In the genomic region with DNA sequence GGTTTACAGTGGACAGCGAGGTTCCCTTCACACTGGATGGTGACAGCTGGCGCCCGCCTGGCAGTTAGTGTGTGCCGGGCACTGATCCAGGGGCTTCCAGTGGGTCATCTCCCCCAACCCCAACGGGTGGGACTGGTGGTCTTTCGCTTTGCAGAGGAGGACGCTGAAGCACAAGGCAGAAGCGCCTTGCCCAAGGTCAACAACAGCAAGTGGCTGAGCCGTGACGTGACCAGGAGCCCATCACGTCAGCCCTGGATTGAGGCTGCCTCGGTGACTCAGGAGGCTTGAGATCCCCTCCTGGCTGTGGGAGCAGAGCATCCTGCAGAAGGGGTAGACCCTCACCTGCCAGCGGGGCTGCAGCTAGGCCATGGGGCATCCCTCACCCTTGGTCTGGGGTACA, we compare ENCODE assay signal across 3 cellular contexts.
TF ChIP-seq lines count a peak whose summit lies in the region.

No MANE protein-coding gene starts in this region.

TF ChIP-seq in HepG2, 621 proteins besides CTCF, POLR2A, EP300 and RAD21:
- TF ChIP-seq ZNF567 (CRISPR knock-in tag; IDR thresholded peaks at IDR 0.05; ENCODE audit: borderline replicate concordance): no peak
- TF ChIP-seq CREB1 (IDR thresholded peaks at IDR 0.05): peak; percentile 80
- no peak for TF ChIP-seq CREB1 (CRISPR knock-in tag; IDR thresholded peaks at IDR 0.05)

TF ChIP-seq in IMR-90, 13 proteins besides CTCF, POLR2A, EP300 and RAD21:
- TF ChIP-seq ELK1 (IDR thresholded peaks at IDR 0.05; ENCODE audit: borderline replicate concordance, low read depth, low read length) (no peak), CHD1 (IDR thresholded peaks at IDR 0.05; ENCODE audit: low read depth, low read length) (no peak), BHLHE40 (IDR thresholded peaks at IDR 0.05; ENCODE audit: low read depth, low read length) (no peak), NFE2L2 (IDR thresholded peaks at IDR 0.05; ENCODE audit: low read depth, low read length) (no peak), USF2 (IDR thresholded peaks at IDR 0.05; ENCODE audit: low read depth, low read length) (no peak), SMC3 (IDR thresholded peaks at IDR 0.05; ENCODE audit: low read depth, low read length) (no peak), RCOR1 (IDR thresholded peaks at IDR 0.05; ENCODE audit: insufficient replicate concordance, low read length) (no peak), MXI1 (IDR thresholded peaks at IDR 0.05; ENCODE audit: borderline replicate concordance, low read depth, low read length) (no peak), CEBPB (IDR thresholded peaks at IDR 0.05; ENCODE audit: low read depth, low read length) (no peak), MAFK (IDR thresholded peaks at IDR 0.05; ENCODE audit: low read depth, low read length) (no peak), RFX5 (IDR thresholded peaks at IDR 0.05; ENCODE audit: low read depth, low read length) (no peak), FOS (IDR thresholded peaks at IDR 0.05; ENCODE audit: low read depth, low read length) (no peak), MAZ (IDR thresholded peaks at IDR 0.05; ENCODE audit: borderline replicate concordance, low read depth, low read length) (no peak)

TF ChIP-seq in SK-N-SH, 30 proteins besides CTCF, POLR2A, EP300 and RAD21:
- TF ChIP-seq ELF1 (IDR thresholded peaks at IDR 0.05): no peak
